In the genomic region with DNA sequence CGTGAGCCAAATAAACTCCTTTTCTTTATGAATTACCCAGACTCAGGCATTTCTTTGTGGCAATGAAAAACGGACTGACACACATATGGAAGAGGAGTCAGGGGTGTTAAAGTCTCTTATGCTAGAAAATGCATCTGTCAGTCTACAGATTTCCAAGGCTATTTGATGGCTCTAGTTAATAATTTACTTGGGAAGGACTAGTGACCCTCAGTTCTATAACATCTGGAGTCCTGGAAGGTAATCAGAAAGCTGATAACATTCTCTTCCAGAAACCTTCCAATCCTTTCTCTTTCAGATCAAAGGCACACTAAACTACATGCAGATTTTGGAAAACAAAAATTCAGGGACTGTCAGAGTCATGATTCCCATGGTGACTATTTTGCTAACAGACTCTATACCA, we compare ENCODE assay signal across 35 cellular contexts.
"Had no signal": no experiment of that assay in that cellular context is flagged by ENCODE, and none has a peak within 500 bp of the region (broad histone marks: within the 10 kb centered on the region; RNA-seq: fewer than 3 reads in every experiment).

No MANE protein-coding gene starts in this region.

- H3K4me3 ChIP-seq: adrenal gland, MG63, PC-9 had no signal

- ATAC-seq: activated naive CD4-positive, alpha-beta T cell treated with anti-CD3 and anti-CD28 coated beads, Interleukin-2, amount 50 U/mL, for 72 hours; activated T-cell treated with anti-CD3 and anti-CD28 coated beads, Interleukin-2, amount 50 U/mL, for 4 hours; Right ventricle myocardium inferior; SK-N-SH treated with all-trans-retinoic acid at 6 μM for 48 hours had no signal

- H3K4me1 Mint-ChIP-seq: activated B cell treated with CpG ODN at 0.5 μM for 24 hours had no signal

- H3K36me3 ChIP-seq: adrenal gland, brain microvascular endothelial cell, MG63 had no signal

- H3K9me3 Mint-ChIP-seq: activated B cell treated with CpG ODN at 0.5 μM for 24 hours; activated CD4-positive, alpha-beta memory T cell treated with anti-CD3 and anti-CD28 coated beads for 36 hours; activated naive CD4-positive, alpha-beta T cell treated with anti-CD3 and anti-CD28 coated beads for 36 hours; activated naive CD4-positive, alpha-beta T cell treated with anti-CD3 and anti-CD28 coated beads, Interleukin-2, amount 50 U/mL, for 72 hours; activated T-cell treated with anti-CD3 and anti-CD28 coated beads, Interleukin-2, amount 50 U/mL, for 4 hours; activated T-helper 1 cell treated with anti-CD3 and anti-CD28 coated beads, Interleukin-12 subunit alpha, Interleukin-12 subunit beta, Interleukin-2, Interleukin-4 antibody, amounts not matched to agents 30 ng/mL and 10 ng/mL and 1 ng/mL, durations not matched to agents 14 hours and 24 hours and 36 hours had no signal

- DNase-seq: activated B cell treated with CpG ODN at 0.5 μM for 24 hours; activated CD4-positive, alpha-beta memory T cell treated with anti-CD3 and anti-CD28 coated beads for 36 hours; activated CD4-positive, alpha-beta T cell treated with anti-CD3 and anti-CD28 coated beads for 4 hours; activated CD4-positive, alpha-beta T cell treated with anti-CD3 and anti-CD28 coated beads, Interleukin-2, amount 50 U/mL, for 1 hour; activated CD4-positive, CD25-positive, alpha-beta regulatory T cell treated with anti-CD3 and anti-CD28 coated beads, Interleukin-2, amount 50 U/mL, for 72 hours; activated CD8-positive, alpha-beta memory T cell treated with anti-CD3 and anti-CD28 coated beads, Interleukin-2, amount 50 U/mL, for 4 hours; activated gamma-delta T cell treated with Interleukin-2 at 50 U/mL for 16 hours; activated naive CD4-positive, alpha-beta T cell treated with anti-CD3 and anti-CD28 coated beads for 36 hours; activated T-cell treated with anti-CD3 and anti-CD28 coated beads for 4 hours; activated T-cell treated with anti-CD3 and anti-CD28 coated beads, Interleukin-2, amount 50 U/mL, for 4 hours; adrenal gland; anterior cingulate cortex; brain microvascular endothelial cell; central memory CD4-positive, alpha-beta T cell; MG63; NCI-H1048; NCI-H1105 treated with DMSO at 0.1 percent for 48 hours; NCI-H1436; NCI-H1694; NCI-H1930; NCI-H2081 treated with DMSO at 0.1 percent for 48 hours; NCI-H226; NCI-H526; NCI-H748 treated with DMSO at 0.1 percent for 48 hours; NK-92 treated with Interleukin-12 subunit alpha and Interleukin-12 subunit beta, amount 100 ng/mL, for 24 hours; PC-9; SIG-M5; T-helper 1 cell; T-helper 2 cell; T-helper 9 cell had no signal

- H3K4me1 ChIP-seq: adrenal gland had no signal

- H3K36me3 Mint-ChIP-seq: activated CD4-positive, alpha-beta memory T cell treated with anti-CD3 and anti-CD28 coated beads for 36 hours; activated naive CD4-positive, alpha-beta T cell treated with anti-CD3 and anti-CD28 coated beads, Interleukin-2, amount 50 U/mL, for 72 hours had no signal

- H3K27me3 Mint-ChIP-seq: activated B cell treated with CpG ODN at 0.5 μM for 24 hours had no signal

- H3K4me3 Mint-ChIP-seq: activated B cell treated with CpG ODN at 0.5 μM for 24 hours; activated CD4-positive, alpha-beta memory T cell treated with anti-CD3 and anti-CD28 coated beads for 36 hours; activated naive CD4-positive, alpha-beta T cell treated with anti-CD3 and anti-CD28 coated beads for 36 hours; activated T-cell treated with anti-CD3 and anti-CD28 coated beads, Interleukin-2, amount 50 U/mL, for 4 hours; activated T-helper 1 cell treated with anti-CD3 and anti-CD28 coated beads, Interleukin-12 subunit alpha, Interleukin-12 subunit beta, Interleukin-2, Interleukin-4 antibody, amounts not matched to agents 30 ng/mL and 10 ng/mL and 1 ng/mL, durations not matched to agents 14 hours and 24 hours and 36 hours had no signal

- H3K27ac Mint-ChIP-seq: activated B cell treated with CpG ODN at 0.5 μM for 24 hours; activated CD4-positive, alpha-beta memory T cell treated with anti-CD3 and anti-CD28 coated beads for 36 hours; activated naive CD4-positive, alpha-beta T cell treated with anti-CD3 and anti-CD28 coated beads for 36 hours; activated naive CD4-positive, alpha-beta T cell treated with anti-CD3 and anti-CD28 coated beads, Interleukin-2, amount 50 U/mL, for 72 hours; activated T-helper 1 cell treated with anti-CD3 and anti-CD28 coated beads, Interleukin-12 subunit alpha, Interleukin-12 subunit beta, Interleukin-2, Interleukin-4 antibody, amounts not matched to agents 30 ng/mL and 10 ng/mL and 1 ng/mL, durations not matched to agents 14 hours and 24 hours and 36 hours had no signal

- FAIRE-seq: RCC 7860 had no signal

- H3K9me3 ChIP-seq: adrenal gland, MG63 had no signal
